ENCODE assay signal across 1 cellular context in the genomic region with DNA sequence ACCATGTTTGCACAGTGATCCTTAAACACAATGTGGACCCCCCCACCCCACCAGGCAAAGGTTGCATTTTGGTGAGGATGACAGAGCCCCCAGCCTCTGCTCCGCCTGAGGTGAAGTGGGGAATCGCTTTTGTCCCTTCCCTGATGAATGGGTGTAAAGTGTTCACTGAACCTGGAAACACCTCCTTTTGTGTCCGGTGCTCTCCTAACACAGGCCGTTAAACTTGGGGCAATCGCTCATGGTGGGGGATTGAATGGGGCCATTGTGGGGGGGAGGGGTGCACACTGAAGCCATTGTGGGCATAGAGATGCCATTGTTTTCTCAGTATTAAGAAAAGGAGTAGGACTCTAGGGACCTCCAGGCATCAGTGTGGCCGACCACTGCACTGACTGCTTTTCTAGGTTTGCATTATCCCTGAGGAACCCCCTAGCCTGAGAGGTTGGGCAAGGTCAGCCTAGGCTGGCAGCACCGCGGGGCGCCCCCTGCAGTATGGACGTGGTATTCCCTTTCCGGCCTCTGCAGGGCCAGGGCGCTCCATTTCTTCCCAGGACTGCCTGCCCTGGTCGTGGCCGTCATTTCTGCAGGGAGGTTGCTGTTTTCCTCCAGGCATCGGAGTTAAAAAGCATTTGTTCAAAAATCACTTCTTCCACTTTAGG.
TF ChIP-seq lines count a peak whose summit lies in the region.

No MANE protein-coding gene starts in this region.

TF ChIP-seq in K562, 482 proteins besides CTCF, POLR2A, EP300 and RAD21 (continued from another document):
- TF ChIP-seq, protein P1, sequence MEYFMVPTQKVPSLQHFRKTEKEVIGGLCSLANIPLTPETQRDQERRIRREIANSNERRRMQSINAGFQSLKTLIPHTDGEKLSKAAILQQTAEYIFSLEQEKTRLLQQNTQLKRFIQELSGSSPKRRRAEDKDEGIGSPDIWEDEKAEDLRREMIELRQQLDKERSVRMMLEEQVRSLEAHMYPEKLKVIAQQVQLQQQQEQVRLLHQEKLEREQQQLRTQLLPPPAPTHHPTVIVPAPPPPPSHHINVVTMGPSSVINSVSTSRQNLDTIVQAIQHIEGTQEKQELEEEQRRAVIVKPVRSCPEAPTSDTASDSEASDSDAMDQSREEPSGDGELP (CRISPR knock-in tag; IDR thresholded peaks at IDR 0.05; ENCODE audit: borderline replicate concordance) = no peak
- TF ChIP-seq TOE1 (IDR thresholded peaks at IDR 0.05; ENCODE audit: borderline replicate concordance) = no peak
- no peak for TF ChIP-seq TOE1 (CRISPR knock-in tag; IDR thresholded peaks at IDR 0.05; ENCODE audit: borderline replicate concordance, low read depth)
- no peak for TF ChIP-seq NCOA1 (IDR thresholded peaks at IDR 0.05; ENCODE audit: low read depth)
- peak; percentile 58; the same call in 1 of the 2 replicates for TF ChIP-seq ETV1 (tag; conservative IDR thresholded peaks at IDR 0.05; ENCODE audit: low read depth)
TF ChIP-seq in K562: peak in this region for 5.
